In the genomic region with DNA sequence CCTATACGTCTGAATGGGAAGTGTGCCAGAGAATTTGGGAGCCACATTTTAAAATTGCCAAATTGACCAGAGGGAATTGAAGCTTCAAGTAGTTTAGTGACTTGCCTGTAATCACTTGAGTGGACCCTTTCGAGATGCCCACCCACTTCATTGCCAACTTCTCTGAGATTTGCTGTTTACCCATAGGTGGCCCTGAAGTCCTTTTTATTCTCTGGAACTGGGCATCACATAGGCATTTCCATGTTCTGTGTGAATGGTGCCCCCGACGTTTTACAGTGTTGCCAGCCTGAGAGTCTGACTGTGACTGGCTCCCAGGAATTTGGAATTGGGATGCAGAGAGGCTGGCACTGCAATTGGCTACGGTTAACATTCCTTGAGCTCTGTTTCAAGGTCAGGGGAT, we compare ENCODE assay signal across 8 cellular contexts.
"Had no signal": no experiment of that assay in that cellular context is flagged by ENCODE, and none has a peak within 500 bp of the region (broad histone marks: within the 10 kb centered on the region; RNA-seq: fewer than 3 reads in every experiment).

No MANE protein-coding gene starts in this region.

- H3K9me3 Mint-ChIP-seq: IgD-negative memory B cell had no signal

- H3K27ac Mint-ChIP-seq: IgD-negative memory B cell had no signal

- ATAC-seq: HepG2, K562 had no signal

- H3K4me1 Mint-ChIP-seq: IgD-negative memory B cell had no signal

- FAIRE-seq: HepG2, HTR-8/SVneo, K562 had no signal

- H3K4me3 ChIP-seq: K562 had no signal

- DNase-seq: IMR-90, KBM-7, KG1 had no signal

- H3K4me3 Mint-ChIP-seq: IgD-negative memory B cell had no signal

- H3K27ac ChIP-seq: HL-60 had no signal

- H3K27me3 Mint-ChIP-seq: IgD-negative memory B cell had no signal
